ENCODE assay signal across 15 cellular contexts in genomic region chr16:58331024-58331707, GRCh38. TPM values are rescaled to one million over a fixed set of nuclear protein-coding genes. Genes with fewer than 3 reads are reported as not detected.
DNase-seq lines count a peak whose midpoint lies in the region; TF ChIP-seq lines count a peak whose summit lies in the region.
"Had no signal": no experiment of that assay in that cellular context is flagged by ENCODE, and none has a peak within 500 bp of the region (broad histone marks: within the 10 kb centered on the region; RNA-seq: fewer than 3 reads in every experiment).

No MANE protein-coding gene starts in this region.

- no peaks in the 10 kb centered on the region for H4K20me1 ChIP-seq in PC-9 (ENCODE audit: insufficient read depth)

- no peaks in the 10 kb centered on the region for H3K36me3 Mint-ChIP-seq in CD8-positive, alpha-beta memory T cell
- no peaks in the 10 kb centered on the region for H3K36me3 Mint-ChIP-seq in immature natural killer cell

- H3K4me1 Mint-ChIP-seq in CD8-positive, alpha-beta memory T cell = no peaks in the 10 kb centered on the region
- H3K4me1 Mint-ChIP-seq in immature natural killer cell = peaks cover 0 to 1% of the 10 kb centered on the region in 2 donors

- H3K27me3 ChIP-seq in HUES48 (ENCODE audit: control insufficient read depth, insufficient read depth, low read length) (no peaks in the 10 kb centered on the region), PC-9 (ENCODE audit: insufficient read depth, low read depth) (no peaks in the 10 kb centered on the region)
- no peaks in the 10 kb centered on the region for H3K27me3 ChIP-seq in CD8-positive, alpha-beta memory T cell (ENCODE audit: insufficient read depth, low read length, poor library complexity, severe bottlenecking)
- H3K27me3 ChIP-seq: left lung had no signal

- no TSS peak for BruUV-seq in PC-9 (replicated peaks; lab: Mats Ljungman, UMichigan)

- POLR2A ChIA-PET in PC-9 (lab: Charles Lee; ENCODE audit: unreplicated experiment) = no interaction called here
- POLR2A ChIA-PET in CD8-positive, alpha-beta memory T cell (lab: Charles Lee) = no interaction called here

- no peak overlapping the region for H3K27ac Mint-ChIP-seq in CD8-positive, alpha-beta memory T cell
- no peak overlapping the region for H3K27ac Mint-ChIP-seq in immature natural killer cell
- H3K27ac Mint-ChIP-seq: T-helper 1 cell treated with Interleukin-12 subunit alpha and Interleukin-12 subunit beta and Interleukin-4 antibody, amounts not matched to agents 30 μg/mL and 1 μg/mL, for 36 hours had no signal

- no peak overlapping the region for H2AFZ ChIP-seq in PC-9

- no peaks in the 10 kb centered on the region for H3K9me2 ChIP-seq in PC-9 (ENCODE audit: insufficient read depth)

- peaks cover 17% of the 10 kb centered on the region; the same call in 1 of the 2 replicates for H3F3A ChIP-seq in PC-9 (ENCODE audit: insufficient read depth, low read depth)

- H3K9me3 ChIP-seq in HUES48 (ENCODE audit: control insufficient read depth, insufficient read depth, low read length) (no peaks in the 10 kb centered on the region), PC-9 (ENCODE audit: insufficient read depth, low read depth) (no peaks in the 10 kb centered on the region)
- no peaks in the 10 kb centered on the region for H3K9me3 ChIP-seq in CD8-positive, alpha-beta memory T cell (ENCODE audit: low read length)
- H3K9me3 ChIP-seq: left lung, neutrophil had no signal

- H3K4me1 ChIP-seq in HUES48 (ENCODE audit: control insufficient read depth, insufficient read depth, low read length) (peaks cover 9% of the 10 kb centered on the region), PC-9 (replicated peaks; ENCODE audit: insufficient read depth) (peaks cover 26% of the 10 kb centered on the region)
- no peaks in the 10 kb centered on the region for H3K4me1 ChIP-seq in CD8-positive, alpha-beta memory T cell (ENCODE audit: insufficient read depth, low read length)
- H3K4me1 ChIP-seq: left lung had no signal

- no peaks in the 10 kb centered on the region for H3K79me2 ChIP-seq in PC-9 (ENCODE audit: low read depth)

- H3K4me3 Mint-ChIP-seq in CD8-positive, alpha-beta memory T cell = no peak overlapping the region
- H3K4me3 Mint-ChIP-seq in immature natural killer cell = no peak overlapping the region
- H3K4me3 Mint-ChIP-seq: T-helper 1 cell treated with Interleukin-12 subunit alpha and Interleukin-12 subunit beta and Interleukin-4 antibody, amounts not matched to agents 30 μg/mL and 1 μg/mL, for 36 hours had no signal

- CTCF ChIA-PET in PC-9 (lab: Charles Lee) = no interaction called here
- CTCF ChIA-PET in CD8-positive, alpha-beta memory T cell (lab: Charles Lee) = no interaction called here

- intact Hi-C loops in PC-9 (cut with micrococcal nuclease; ENCODE audit: unreplicated experiment) = loop anchor here (10.0 kb wide), 1 partner anchor 424 kb away; no protein-coding TSS in a partner anchor

- no peaks in the 10 kb centered on the region for H3K9me3 Mint-ChIP-seq in CD8-positive, alpha-beta memory T cell
- H3K9me3 Mint-ChIP-seq in immature natural killer cell = peaks cover 0 to 2% (median 0%) of the 10 kb centered on the region in 6 donors
- H3K9me3 Mint-ChIP-seq: T-helper 1 cell treated with Interleukin-12 subunit alpha and Interleukin-12 subunit beta and Interleukin-4 antibody, amounts not matched to agents 30 μg/mL and 1 μg/mL, for 36 hours had no signal

- TF ChIP-seq CTCF in PC-9 (conservative IDR thresholded peaks at IDR 0.05) = no peak

- DNase-seq in DMS 273 treated with DMSO at 0.1 percent for 48 hours (lab: John Stamatoyannopoulos, UW) (peak; percentile 24), PC-9 (no peak), iris pigment epithelial cell (ENCODE audit: low read depth) (peak; percentile 25), medulla oblongata (ENCODE audit: extremely low spot score) (no peak), immature natural killer cell (no peak)
- DNase-seq in CD8-positive, alpha-beta memory T cell = no peak
- DNase-seq: activated CD4-positive, alpha-beta T cell treated with anti-CD3 and anti-CD28 coated beads, Interleukin-2, amount 50 U/mL, for 4 hours; effector CD4-positive, alpha-beta T cell; foreskin melanocyte; left lung had no signal

- H3K36me3 ChIP-seq in HUES48 (ENCODE audit: control insufficient read depth, insufficient read depth, low read length) (no peaks in the 10 kb centered on the region), PC-9 (ENCODE audit: low read depth) (no peaks in the 10 kb centered on the region)
- no peaks in the 10 kb centered on the region for H3K36me3 ChIP-seq in CD8-positive, alpha-beta memory T cell (ENCODE audit: insufficient read depth, low read length)
- H3K36me3 ChIP-seq: left lung, neutrophil had no signal

- peaks cover 12 to 29% of the 10 kb centered on the region in 2 donors for H3K27me3 Mint-ChIP-seq in CD8-positive, alpha-beta memory T cell
- H3K27me3 Mint-ChIP-seq in immature natural killer cell (ENCODE audit: low read depth in 3 of 3) = peaks cover 2 to 7% (median 4%) of the 10 kb centered on the region in 3 donors

- H3K4me3 ChIP-seq in HUES48 (ENCODE audit: low read depth, low read length) = peak overlapping the region; percentile 37
- no peak overlapping the region for H3K4me3 ChIP-seq in PC-9
- no peak overlapping the region for H3K4me3 ChIP-seq in CD8-positive, alpha-beta memory T cell (ENCODE audit: low read length)
- H3K4me3 ChIP-seq: left lung had no signal

- no peak overlapping the region for H3K27ac ChIP-seq in HUES48 (ENCODE audit: low read depth, low read length)
- H3K27ac ChIP-seq in PC-9 = no peak overlapping the region
- H3K27ac ChIP-seq in CD8-positive, alpha-beta memory T cell (ENCODE audit: low read depth, low read length) = no peak overlapping the region
- H3K27ac ChIP-seq: HL-60, left lung, neutrophil had no signal

- no peak overlapping the region for H3K9ac ChIP-seq in HUES48 (ENCODE audit: low read depth, low read length)

- H3K4me2 ChIP-seq in PC-9 = peak overlapping the region; percentile 47

RNA-seq across cellular contexts. Expression of gene PRSS54, which starts 36.3 kb away (rescaled TPM):
- not detected in 2 replicates for total RNA-seq in PC-9 (2021)
- total RNA-seq in CD8-positive, alpha-beta memory T cell = not detected
- polyA plus RNA-seq in CD8-positive, alpha-beta memory T cell = not detected
- not detected for polyA plus RNA-seq in immature natural killer cell
- total RNA-seq: left lung, temporal lobe had no signal

Comparison
In these comparisons a context has a peak if more than half of its experiments do, and no peak if none do; other contexts are left out.
1. DNase-seq: peak in DMS 273 treated with DMSO at 0.1 percent for 48 hours (single experiment) and iris pigment epithelial cell (single experiment); none in PC-9 (0 of 2), CD8-positive, alpha-beta memory T cell (0 of 5), medulla oblongata (single experiment) and immature natural killer cell (0 of 3).